ENCODE assay signal across 11 cellular contexts in the genomic region with DNA sequence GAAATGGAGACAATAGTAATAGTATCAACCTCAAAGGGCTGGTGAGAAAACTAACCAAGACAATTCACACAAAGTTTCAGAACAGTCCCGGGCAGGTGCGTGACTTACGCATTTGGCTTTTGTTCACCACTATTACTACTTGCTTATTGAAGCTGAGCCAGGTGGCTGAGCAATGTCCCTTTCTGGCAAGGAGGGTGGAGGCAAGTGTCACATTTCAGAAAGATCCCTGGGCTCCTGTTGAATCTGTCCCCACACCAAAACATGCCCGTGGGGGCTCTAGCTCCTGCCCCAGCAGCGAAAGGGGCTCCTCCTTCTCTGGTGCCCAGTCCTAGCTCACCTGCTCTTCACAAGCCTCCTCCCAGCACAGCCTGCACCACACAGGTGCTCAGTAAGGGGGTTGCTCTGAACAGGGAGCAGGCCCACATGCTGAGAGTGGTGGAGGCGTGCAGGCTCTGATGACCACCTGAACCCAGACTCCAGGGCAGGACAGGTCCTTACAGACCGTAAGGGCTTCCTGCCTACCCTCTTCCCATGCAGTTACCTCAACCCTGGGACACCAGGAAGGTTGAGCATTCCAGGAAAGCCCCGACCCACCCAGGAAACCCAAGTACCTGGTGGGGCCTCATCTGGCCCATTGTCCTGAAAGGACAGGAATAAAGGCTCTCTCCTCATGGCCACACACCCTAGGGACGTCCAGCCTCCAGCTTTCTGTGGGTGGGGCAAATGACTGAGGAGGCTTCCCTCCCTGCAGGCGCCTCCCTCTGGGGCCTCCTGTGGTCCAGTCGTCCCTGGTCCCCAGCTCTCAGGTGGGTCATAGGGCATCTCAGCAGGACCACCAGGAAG. TPM values are rescaled to one million over a fixed set of nuclear protein-coding genes. Genes with fewer than 3 reads are reported as not detected.
A peak's percentile ranks its signal among the peaks of the same experiment; 100 is the strongest.
DNase-seq lines count a peak whose midpoint lies in the region; ATAC-seq, FAIRE-seq and TF ChIP-seq lines count a peak whose summit lies in the region.
"Had no signal": no experiment of that assay in that cellular context is flagged by ENCODE, and none has a peak within 500 bp of the region (broad histone marks: within the 10 kb centered on the region; RNA-seq: fewer than 3 reads in every experiment).

No MANE protein-coding gene starts in this region.

- intact Hi-C loops in GM12878 (cut with micrococcal nuclease; ENCODE audit: unreplicated experiment) = no loop called here

- TF ChIP-seq POLR2A in GM12878 (IDR thresholded peaks at IDR 0.05; ENCODE audit: low read depth, low read length) = no peak

- DNase-seq in activated naive CD4-positive, alpha-beta T cell treated with Interleukin-2 at 50 U/mL for 16 hours = peak; percentile 31
- DNase-seq in activated naive CD4-positive, alpha-beta T cell (lab: John Stamatoyannopoulos, UW) = no peak
- DNase-seq in NCI-H146 treated with DMSO at 0.1 percent for 48 hours (lab: John Stamatoyannopoulos, UW; ENCODE audit: unreplicated experiment) (peak; percentile 12), GM12878 (ENCODE audit: low read depth, low spot score) (peak; percentile 75), globus pallidus (ENCODE audit: low spot score) (no peak), osteocyte (ENCODE audit: extremely low spot score, unreplicated experiment) (no peak)
- peak; percentile 65 for DNase-seq in stimulated activated naive B cell treated with anti-CD40 and anti-IgM and Interleukin-4, amounts not matched to agents 10 μg/mL and 1 μg/mL and 100 μg/mL, for 72 hours
- DNase-seq: amygdala, BE2C, NCI-H1417 had no signal

- SMC1A ChIA-PET in GM12878 (lab: Charles Lee; ENCODE audit: uncharacterized antibody, unreplicated experiment) = interaction anchor here (0.8 to 12.5 kb wide), 9 partner anchors 12 to 386 kb away, joined by 5 to 336 read pairs (median 7); a partner anchor contains a TSS

- no peaks in the 10 kb centered on the region for H3K36me3 ChIP-seq in GM12878 (ENCODE audit: control insufficient read depth in 2 of 2, insufficient read depth in 2 of 2, low read length in 1 of 2)
- H3K36me3 ChIP-seq: BE2C had no signal

- H3K4me3 Mint-ChIP-seq in stimulated activated naive B cell treated with anti-CD40 and anti-IgM and Interleukin-4, amounts not matched to agents 10 μg/mL and 1 μg/mL and 100 μg/mL, for 72 hours = peak overlapping the region; percentile 20 to 66
- no peak overlapping the region for H3K4me3 Mint-ChIP-seq in osteocyte (ENCODE audit: unreplicated experiment)

- H3K27ac Mint-ChIP-seq in stimulated activated naive B cell treated with anti-CD40 and anti-IgM and Interleukin-4, amounts not matched to agents 10 μg/mL and 1 μg/mL and 100 μg/mL, for 72 hours = peak overlapping the region; percentile 85
- H3K27ac Mint-ChIP-seq in osteocyte (ENCODE audit: unreplicated experiment) = no peak overlapping the region

- no peaks in the 10 kb centered on the region for H4K20me1 ChIP-seq in GM12878 (ENCODE audit: control insufficient read depth, insufficient read depth)

- H3K4me1 ChIP-seq in GM12878 (ENCODE audit: control insufficient read depth, insufficient read depth, low read length) = peaks cover 86% of the 10 kb centered on the region
- H3K4me1 ChIP-seq: BE2C had no signal

- POLR2A ChIA-PET in GM12878 (lab: Charles Lee) = interaction anchor here (1.0 to 15.4 kb wide), 7 partner anchors 17 to 386 kb away, joined by 3 to 325 read pairs (median 5); a partner anchor contains a TSS

- in situ Hi-C loops in GM12878 (cut with MboI) = no loop called here

- peaks cover 55% of the 10 kb centered on the region for H3K79me2 ChIP-seq in GM12878 (ENCODE audit: control insufficient read depth, insufficient read depth, low read length)

- peak overlapping the region; percentile 100 for H3K27ac ChIP-seq in GM12878 (ENCODE audit: control insufficient read depth, insufficient read depth)

- H3K4me2 ChIP-seq in GM12878 (ENCODE audit: control insufficient read depth, insufficient read depth) = peak overlapping the region; percentile 100

- ATAC-seq in GM12878 (peak; percentile 6), HG03432 (IDR thresholded peaks at IDR 0.05; ENCODE audit: unreplicated experiment) (no peak)
- ATAC-seq in stimulated activated naive B cell treated with anti-CD40 and anti-IgM and Interleukin-4, amounts not matched to agents 10 μg/mL and 1 μg/mL and 100 μg/mL, for 72 hours (replicated peaks) = peak; percentile 7 to 13

- no peak for FAIRE-seq in GM12878 (lab: Jason Lieb, UNC)

- no peak for TF ChIP-seq RAD21 in GM12878 (IDR thresholded peaks at IDR 0.05; ENCODE audit: insufficient read depth, low read depth, low read length)

- under 1% methylated on average over 11 of the region's 11 CpGs for WGBS in GM12878 (ENCODE audit: insufficient coverage, insufficient replicate concordance, low lambda C conversion rate, missing lambda C conversion rate)

- no peak for TF ChIP-seq CTCF in GM12878 (IDR thresholded peaks at IDR 0.05 in 2 of 3, conservative IDR thresholded peaks at IDR 0.05 in 1 of 3; ENCODE audit: control insufficient read depth in 2 of 3, extremely low read depth in 1 of 3, insufficient read depth in 1 of 3, low read depth in 3 of 3, low read length in 3 of 3)
- TF ChIP-seq CTCF in osteocyte (IDR thresholded peaks at IDR 0.05) = no peak

- TF ChIP-seq EP300 in GM12878 (IDR thresholded peaks at IDR 0.05; ENCODE audit: borderline replicate concordance in 1 of 2, control insufficient read depth in 1 of 2, low read depth in 2 of 2, low read length in 2 of 2) = peak; percentile 56 to 82; a peak in 3 of 4 replicates

- H3K9ac ChIP-seq in GM12878 (ENCODE audit: control insufficient read depth, insufficient read depth, low read length) = peak overlapping the region; percentile 85

- peaks cover 3 to 26% of the 10 kb centered on the region in 2 donors for H3K36me3 Mint-ChIP-seq in stimulated activated naive B cell treated with anti-CD40 and anti-IgM and Interleukin-4, amounts not matched to agents 10 μg/mL and 1 μg/mL and 100 μg/mL, for 72 hours
- no peaks in the 10 kb centered on the region for H3K36me3 Mint-ChIP-seq in osteocyte (ENCODE audit: unreplicated experiment)

- CTCF ChIA-PET in GM12878 (lab: Yijun Ruan, JAX) = interaction anchor here (0.9 to 15.7 kb wide), 6 partner anchors 18 to 33 kb away, joined by 3 to 226 read pairs (median 6); no protein-coding TSS in a partner anchor

- no peaks in the 10 kb centered on the region for H3K9me3 ChIP-seq in GM12878 (replicated peaks; ENCODE audit: control insufficient read depth, insufficient read depth, low read length)
- H3K9me3 ChIP-seq: BE2C had no signal

- H3K9me3 Mint-ChIP-seq in stimulated activated naive B cell treated with anti-CD40 and anti-IgM and Interleukin-4, amounts not matched to agents 10 μg/mL and 1 μg/mL and 100 μg/mL, for 72 hours = no peaks in the 10 kb centered on the region
- no peaks in the 10 kb centered on the region for H3K9me3 Mint-ChIP-seq in osteocyte (ENCODE audit: unreplicated experiment)

- no peaks in the 10 kb centered on the region for H3K27me3 ChIP-seq in GM12878 (replicated peaks in 1 of 2; ENCODE audit: control insufficient read depth in 2 of 2, insufficient read depth in 2 of 2, low read length in 1 of 2)
- H3K27me3 ChIP-seq: BE2C had no signal

- no peak overlapping the region for H2AFZ ChIP-seq in GM12878 (ENCODE audit: control insufficient read depth, low read depth, low read length)

- H3K4me3 ChIP-seq in GM12878 = peak overlapping the region; percentile 59

- BruUV-seq in GM12878 (replicated peaks; lab: Mats Ljungman, UMichigan) = TSS peak; percentile 68

- no peaks in the 10 kb centered on the region for H3K27me3 Mint-ChIP-seq in stimulated activated naive B cell treated with anti-CD40 and anti-IgM and Interleukin-4, amounts not matched to agents 10 μg/mL and 1 μg/mL and 100 μg/mL, for 72 hours
- peaks cover 3% of the 10 kb centered on the region for H3K27me3 Mint-ChIP-seq in osteocyte (ENCODE audit: unreplicated experiment)

- RAD21 ChIA-PET in GM12878 (lab: Charles Lee; ENCODE audit: unreplicated experiment) = interaction anchor here (0.6 to 20.3 kb wide), 6 partner anchors 16 to 387 kb away, joined by 3 to 496 read pairs (median 13); a partner anchor contains a TSS

- peaks cover 81 to 94% of the 10 kb centered on the region in 2 donors for H3K4me1 Mint-ChIP-seq in stimulated activated naive B cell treated with anti-CD40 and anti-IgM and Interleukin-4, amounts not matched to agents 10 μg/mL and 1 μg/mL and 100 μg/mL, for 72 hours
- H3K4me1 Mint-ChIP-seq in osteocyte (ENCODE audit: unreplicated experiment) = peaks cover 6% of the 10 kb centered on the region

RNA-seq across cellular contexts. Expression of a gene that starts 32.6 kb away (rescaled TPM):
- total RNA-seq in GM12878 (2013; cell fraction: nucleolus; rRNA removed) = 137 and 160 TPM in 2 replicates
- 56.3 and 58.3 TPM in 2 replicates for total RNA-seq in GM12878 (2014; rRNA removed)
- 48.7 and 52.9 TPM in 2 replicates for total RNA-seq in GM12878 (2014; rRNA removed; fragmentation: Illumina TruSeq; extraction: Trizol)
- total RNA-seq in GM12878 (2021) = 112 and 114 TPM in 2 replicates
- polyA plus RNA-seq in GM12878 (2011; ENCODE audit: low read depth) = 33.6 TPM
- 37.6 and 65.2 TPM in 2 replicates for polyA plus RNA-seq in GM12878 (2011; rRNA removed)
- polyA plus RNA-seq in GM12878 (2011; cell fraction: cytosol; rRNA removed) = 115 and 126 TPM in 2 replicates
- polyA plus RNA-seq in GM12878 (2011; cell fraction: nucleus; rRNA removed) = 208 and 229 TPM in 2 replicates
- 60.0 and 110 TPM in 2 replicates for polyA plus RNA-seq in GM12878 (2012)
- polyA plus RNA-seq in GM12878 (2014; fragmentation: Illumina TruSeq; extraction: Trizol) = 47.9 and 70.5 TPM in 2 replicates
- polyA plus RNA-seq in GM12878 (2014; fragmentation: Nextera tagmentation; extraction: Ambion mirVana) = 1 to 10 TPM in 1 of 2 experiments, under 1 TPM in 1; 0.08 to 1.1 TPM
- 99.1 and 99.2 TPM in 2 replicates for polyA plus RNA-seq in GM12878 (2014; rRNA removed)
- polyA plus RNA-seq in GM12878 (2016; fragmentation: Nextera tagmentation; extraction: Ambion mirVana) = 10 to 100 TPM; 13.3 to 15.6 TPM
- 75.6 and 130 TPM in 2 replicates for polyA minus RNA-seq in GM12878 (2011; rRNA and poly(A)+ RNA removed)
- polyA minus RNA-seq in GM12878 (2011; cell fraction: cytosol; rRNA and poly(A)+ RNA removed) = 48.1 and 52.4 TPM in 2 replicates
- 48.2 and 63.7 TPM in 2 replicates for polyA minus RNA-seq in GM12878 (2011; cell fraction: nucleus; rRNA and poly(A)+ RNA removed)
- 0.37 and 0.51 TPM in 2 replicates for total RNA-seq in osteocyte

RNA-seq across cellular contexts. Expression of a gene that starts 33.7 kb away (rescaled TPM):
- 8.3 and 9.5 TPM in 2 replicates for total RNA-seq in GM12878 (2013; cell fraction: nucleolus; rRNA removed)
- not detected in 2 replicates for total RNA-seq in GM12878 (2014; rRNA removed)
- not detected in 2 replicates for total RNA-seq in GM12878 (2014; rRNA removed; fragmentation: Illumina TruSeq; extraction: Trizol)
- 0.29 and 0.69 TPM in 2 replicates for total RNA-seq in GM12878 (2021)
- polyA plus RNA-seq in GM12878 (2011; ENCODE audit: low read depth) = 0.34 TPM
- polyA plus RNA-seq in GM12878 (2011; rRNA removed) = 1.1 and 1.2 TPM in 2 replicates
- polyA plus RNA-seq in GM12878 (2011; cell fraction: cytosol; rRNA removed) = 0.90 and 1.7 TPM in 2 replicates
- 1.4 and 3.2 TPM in 2 replicates for polyA plus RNA-seq in GM12878 (2011; cell fraction: nucleus; rRNA removed)
- 0.50 and 1.1 TPM in 2 replicates for polyA plus RNA-seq in GM12878 (2012)
- 0.19 TPM in 1 of 2 replicates, not detected in the other for polyA plus RNA-seq in GM12878 (2014; fragmentation: Illumina TruSeq; extraction: Trizol)
- polyA plus RNA-seq in GM12878 (2014; fragmentation: Nextera tagmentation; extraction: Ambion mirVana) = under 1 TPM; 0.11 to 0.23 TPM
- polyA plus RNA-seq in GM12878 (2014; rRNA removed) = 0.52 TPM in 1 of 2 replicates, not detected in the other
- polyA plus RNA-seq in GM12878 (2016; fragmentation: Nextera tagmentation; extraction: Ambion mirVana) = not detected
- 0.80 and 2.3 TPM in 2 replicates for polyA minus RNA-seq in GM12878 (2011; rRNA and poly(A)+ RNA removed)
- polyA minus RNA-seq in GM12878 (2011; cell fraction: cytosol; rRNA and poly(A)+ RNA removed) = not detected in 2 replicates
- 1.4 and 1.5 TPM in 2 replicates for polyA minus RNA-seq in GM12878 (2011; cell fraction: nucleus; rRNA and poly(A)+ RNA removed)
- total RNA-seq in osteocyte = not detected in 2 replicates

RNA-seq across cellular contexts. Expression of a gene that starts 59.8 kb away (rescaled TPM):
- total RNA-seq in GM12878 (2013; cell fraction: nucleolus; rRNA removed) = 22.7 and 26.2 TPM in 2 replicates
- total RNA-seq in GM12878 (2014; rRNA removed) = 106 and 107 TPM in 2 replicates
- total RNA-seq in GM12878 (2014; rRNA removed; fragmentation: Illumina TruSeq; extraction: Trizol) = 44.3 and 46.6 TPM in 2 replicates
- total RNA-seq in GM12878 (2021) = 81.3 and 84.8 TPM in 2 replicates
- 33.5 TPM for polyA plus RNA-seq in GM12878 (2011; ENCODE audit: low read depth)
- polyA plus RNA-seq in GM12878 (2011; rRNA removed) = 72.6 and 89.7 TPM in 2 replicates
- 138 and 156 TPM in 2 replicates for polyA plus RNA-seq in GM12878 (2011; cell fraction: cytosol; rRNA removed)
- 60.8 and 62.4 TPM in 2 replicates for polyA plus RNA-seq in GM12878 (2011; cell fraction: nucleus; rRNA removed)
- 57.3 and 69.1 TPM in 2 replicates for polyA plus RNA-seq in GM12878 (2012)
- polyA plus RNA-seq in GM12878 (2014; fragmentation: Illumina TruSeq; extraction: Trizol) = 61.3 and 90.5 TPM in 2 replicates
- 10 to 100 TPM; 25.9 to 59.1 TPM for polyA plus RNA-seq in GM12878 (2014; fragmentation: Nextera tagmentation; extraction: Ambion mirVana)
- 117 and 135 TPM in 2 replicates for polyA plus RNA-seq in GM12878 (2014; rRNA removed)
- 100 to 1,000 TPM; 123 to 145 TPM for polyA plus RNA-seq in GM12878 (2016; fragmentation: Nextera tagmentation; extraction: Ambion mirVana)
- 79.1 and 122 TPM in 2 replicates for polyA minus RNA-seq in GM12878 (2011; rRNA and poly(A)+ RNA removed)
- polyA minus RNA-seq in GM12878 (2011; cell fraction: cytosol; rRNA and poly(A)+ RNA removed) = 32.5 and 36.5 TPM in 2 replicates
- polyA minus RNA-seq in GM12878 (2011; cell fraction: nucleus; rRNA and poly(A)+ RNA removed) = 17.3 and 22.1 TPM in 2 replicates
- total RNA-seq in osteocyte = 49.6 and 59.5 TPM in 2 replicates

Comparison
In these comparisons a context has a peak if more than half of its experiments do, and no peak if none do; other contexts are left out.
1. DNase-seq: peak in activated naive CD4-positive, alpha-beta T cell treated with Interleukin-2 at 50 U/mL for 16 hours (single experiment), NCI-H146 treated with DMSO at 0.1 percent for 48 hours (single experiment), GM12878 (single experiment) and stimulated activated naive B cell treated with anti-CD40 and anti-IgM and Interleukin-4, amounts not matched to agents 10 μg/mL and 1 μg/mL and 100 μg/mL, for 72 hours (single experiment); none in activated naive CD4-positive, alpha-beta T cell (0 of 4), globus pallidus (single experiment) and osteocyte (single experiment).
2. RNA of a gene that starts 32.6 kb away (total RNA-seq): 48.7 to 160 TPM in GM12878; 0.37 to 0.51 TPM in osteocyte; every median in the first group is over 10 times any median in the second.